10 cellular contexts compared by ENCODE assay signal in genomic region chr1:215793210-215793609, GRCh38.
DNase-seq lines count a peak whose midpoint lies in the region; ATAC-seq, FAIRE-seq and TF ChIP-seq lines count a peak whose summit lies in the region.
"Had no signal": no experiment of that assay in that cellular context is flagged by ENCODE, and none has a peak within 500 bp of the region (broad histone marks: within the 10 kb centered on the region; RNA-seq: fewer than 3 reads in every experiment).

No MANE protein-coding gene starts in this region.

- no peak for FAIRE-seq in bronchial epithelial cell (lab: Jason Lieb, UNC)

- no peak overlapping the region for H3K27ac Mint-ChIP-seq in osteocyte (ENCODE audit: unreplicated experiment)

- no peaks in the 10 kb centered on the region for H3K36me3 Mint-ChIP-seq in osteocyte (ENCODE audit: unreplicated experiment)

- no peaks in the 10 kb centered on the region for H3K9me3 Mint-ChIP-seq in osteocyte (ENCODE audit: unreplicated experiment)

- H3K4me3 Mint-ChIP-seq in osteocyte (ENCODE audit: unreplicated experiment), result no peak overlapping the region

- H3K4me1 Mint-ChIP-seq in osteocyte (ENCODE audit: unreplicated experiment), result no peaks in the 10 kb centered on the region

- H3K27me3 Mint-ChIP-seq in osteocyte (ENCODE audit: unreplicated experiment), result no peaks in the 10 kb centered on the region

- H3K4me3 ChIP-seq in bronchial epithelial cell (ENCODE audit: low read depth, low read length), result no peak overlapping the region
- H3K4me3 ChIP-seq: BLaER1 treated with 17β-estradiol and CSF1 and Interleukin-3, amounts not matched to agents 10 nM and 100 nM; psoas muscle had no signal

- no peaks in the 10 kb centered on the region for H3K27me3 ChIP-seq in bronchial epithelial cell (ENCODE audit: control insufficient read depth, insufficient read depth, low read length)
- H3K27me3 ChIP-seq: BLaER1 treated with 17β-estradiol and CSF1 and Interleukin-3, amounts not matched to agents 10 nM and 100 nM had no signal

- no peak for ATAC-seq in GM18520 (IDR thresholded peaks at IDR 0.05; ENCODE audit: unreplicated experiment)
- ATAC-seq: psoas muscle had no signal

- DNase-seq in NCI-H1105 treated with DMSO at 0.1 percent for 48 hours (lab: John Stamatoyannopoulos, UW) (peak; percentile 31), NCI-H1105 (lab: John Stamatoyannopoulos, UW) (no peak), M059J (ENCODE audit: low read depth) (peak; percentile 22), bronchial epithelial cell (ENCODE audit: low read depth) (peak; percentile 59), osteocyte (ENCODE audit: extremely low spot score, unreplicated experiment) (no peak), cortex of kidney (lab: John Stamatoyannopoulos, UW) (no peak), mesenteric fat pad (ENCODE audit: low spot score) (no peak)
- DNase-seq: psoas muscle had no signal

- TF ChIP-seq CTCF in bronchial epithelial cell (IDR thresholded peaks at IDR 0.05; ENCODE audit: insufficient read depth, low read length, severe bottlenecking) (peak; percentile 16), osteocyte (IDR thresholded peaks at IDR 0.05) (peak; percentile 27)

- no peaks in the 10 kb centered on the region for H3K36me3 ChIP-seq in bronchial epithelial cell (ENCODE audit: control insufficient read depth, insufficient read depth, low read length)
- H3K36me3 ChIP-seq: BLaER1 treated with 17β-estradiol and CSF1 and Interleukin-3, amounts not matched to agents 10 nM and 100 nM had no signal

Comparison
In these comparisons a context has a peak if more than half of its experiments do, and no peak if none do; other contexts are left out.
1. DNase-seq: peak in NCI-H1105 treated with DMSO at 0.1 percent for 48 hours (single experiment), M059J (single experiment) and bronchial epithelial cell (single experiment); none in NCI-H1105 (single experiment), osteocyte (single experiment), cortex of kidney (single experiment) and mesenteric fat pad (single experiment).